Comparison of ENCODE assay signal across 19 cellular contexts in genomic region chr6:132235596-132236280, GRCh38.
DNase-seq lines count a peak whose midpoint lies in the region; ATAC-seq and TF ChIP-seq lines count a peak whose summit lies in the region.
"Had no signal": no experiment of that assay in that cellular context is flagged by ENCODE, and none has a peak within 500 bp of the region (broad histone marks: within the 10 kb centered on the region; RNA-seq: fewer than 3 reads in every experiment).

No MANE protein-coding gene starts in this region.

- H3K79me1 ChIP-seq in mesenchymal stem cell (replicated peaks; ENCODE audit: low read length, poor library complexity, severe bottlenecking) = no peaks in the 10 kb centered on the region

- H2BK120ac ChIP-seq in mesenchymal stem cell (ENCODE audit: low read depth, low read length) = no peak overlapping the region

- H3K4me1 ChIP-seq in endodermal cell (ENCODE audit: control insufficient read depth, insufficient read depth, low read length) (peaks cover 2% of the 10 kb centered on the region), mesenchymal stem cell (ENCODE audit: control insufficient read depth, insufficient read depth, low read depth, low read length) (peaks cover 2% of the 10 kb centered on the region)
- H3K4me1 ChIP-seq: A549, Caco-2 had no signal

- H2AFZ ChIP-seq in mesenchymal stem cell (ENCODE audit: low read depth, low read length) = no peak overlapping the region

- no peak overlapping the region for H2AK5ac ChIP-seq in mesenchymal stem cell (ENCODE audit: low read length, severe bottlenecking)

- no peak overlapping the region for H3K4me2 ChIP-seq in mesenchymal stem cell (ENCODE audit: low read length, poor library complexity, severe bottlenecking)
- H3K4me2 ChIP-seq: A549, KMS-11, SK-N-SH had no signal

- H4K91ac ChIP-seq in mesenchymal stem cell (ENCODE audit: low read length) = no peak overlapping the region

- H3K36me3 ChIP-seq in endodermal cell (ENCODE audit: control insufficient read depth, insufficient read depth, low read length) (no peaks in the 10 kb centered on the region), mesenchymal stem cell (ENCODE audit: control insufficient read depth in 1 of 2, insufficient read depth in 2 of 2, low read depth in 1 of 2, low read length in 2 of 2) (no peaks in the 10 kb centered on the region)

- no peak overlapping the region for H2BK12ac ChIP-seq in mesenchymal stem cell (ENCODE audit: low read length in 2 of 2)

- H2BK15ac ChIP-seq in mesenchymal stem cell (ENCODE audit: low read depth, poor library complexity, severe bottlenecking) = no peak overlapping the region

- H3K36me3 Mint-ChIP-seq in endodermal cell (ENCODE audit: low read depth) = no peaks in the 10 kb centered on the region
- H3K36me3 Mint-ChIP-seq: CD14-positive monocyte had no signal

- H3K9ac ChIP-seq in endodermal cell (ENCODE audit: extremely low read depth, low read length, poor library complexity, severe bottlenecking) (no peak overlapping the region), mesenchymal stem cell (ENCODE audit: low read length) (no peak overlapping the region)
- H3K9ac ChIP-seq: KMS-11, SK-N-SH had no signal

- 87% methylated on average over 2 of the region's 2 CpGs; no CpG with 5 or more reads in 1 of the 2 experiments for WGBS in endodermal cell (ENCODE audit: insufficient coverage in 1 of 2, insufficient read length in 1 of 2), 2 experiments
- whole genome bisulfite sequencing in mesenchymal stem cell = 20% methylated on average over 1 of the region's 2 CpGs

- H3K4me1 Mint-ChIP-seq in endodermal cell = peaks cover 17% of the 10 kb centered on the region
- H3K4me1 Mint-ChIP-seq: CD14-positive monocyte had no signal

- ATAC-seq in HG03378 (IDR thresholded peaks at IDR 0.05; ENCODE audit: unreplicated experiment) (no peak), SK-N-SH treated with all-trans-retinoic acid at 6 μM for 48 hours (no peak)
- ATAC-seq: A549, HCT116 had no signal

- H3K27ac ChIP-seq in endodermal cell (ENCODE audit: low read depth, low read length) = peak overlapping the region; percentile 89
- peak overlapping the region; percentile 89 for H3K27ac ChIP-seq in mesenchymal stem cell (ENCODE audit: low read length, poor library complexity, severe bottlenecking)
- H3K27ac ChIP-seq: A549, KMS-11 had no signal

- no peak overlapping the region for H3K4me3 ChIP-seq in endodermal cell (ENCODE audit: low read length)
- H3K4me3 ChIP-seq in mesenchymal stem cell (ENCODE audit: insufficient read depth in 1 of 2, low read depth in 1 of 2, low read length in 2 of 2) = no peak overlapping the region
- H3K4me3 ChIP-seq: A549 had no signal

- no peak overlapping the region for H3K14ac ChIP-seq in mesenchymal stem cell (ENCODE audit: low read length in 2 of 2)

- H3K4ac ChIP-seq in mesenchymal stem cell (ENCODE audit: low read depth in 1 of 2, low read length in 2 of 2) = no peak overlapping the region

- no peaks in the 10 kb centered on the region for H3K9me3 ChIP-seq in endodermal cell (ENCODE audit: control insufficient read depth, low read length)
- H3K9me3 ChIP-seq in mesenchymal stem cell (ENCODE audit: control insufficient read depth, low read length) = no peaks in the 10 kb centered on the region
- H3K9me3 ChIP-seq: A549, Caco-2, SK-N-SH had no signal

- no peak overlapping the region for H3K18ac ChIP-seq in mesenchymal stem cell (ENCODE audit: low read depth in 1 of 2, low read length in 2 of 2)

- no peak overlapping the region for H4K8ac ChIP-seq in mesenchymal stem cell (ENCODE audit: low read length)

- H3K27me3 ChIP-seq in endodermal cell (ENCODE audit: control insufficient read depth, insufficient read depth, low read length, poor library complexity, severe bottlenecking) (no peaks in the 10 kb centered on the region), mesenchymal stem cell (ENCODE audit: control insufficient read depth in 1 of 2, insufficient read depth in 1 of 2, low read length in 2 of 2) (no peaks in the 10 kb centered on the region)

- TF ChIP-seq CTCF in endodermal cell (conservative IDR thresholded peaks at IDR 0.05) = no peak

- H3K23ac ChIP-seq in mesenchymal stem cell (ENCODE audit: low read length in 2 of 2) = no peak overlapping the region

- no peak overlapping the region for H2BK5ac ChIP-seq in mesenchymal stem cell (ENCODE audit: low read depth, low read length, poor library complexity, severe bottlenecking)

- H3K27ac Mint-ChIP-seq in endodermal cell = peak overlapping the region; percentile 3
- H3K27ac Mint-ChIP-seq: CD14-positive monocyte had no signal

- DNase-seq in EH (ENCODE audit: low read depth) (peak; percentile 85), M059J (ENCODE audit: low read depth) (peak; percentile 21), endodermal cell (no peak), mesenchymal stem cell (peak; percentile 26), SKM-1 treated with dmso at 0.1 percent for 144 hours (lab: John Stamatoyannopoulos, UW; ENCODE audit: unreplicated experiment) (no peak), DMS79 (lab: John Stamatoyannopoulos, UW) (no peak)
- DNase-seq: Caco-2, NCI-H1048, NCI-H1436 treated with DMSO at 0.1 percent for 48 hours, NCI-H2029 treated with DMSO at 0.1 percent for 48 hours, NCI-H2171 treated with DMSO at 0.1 percent for 48 hours, NCI-H748 treated with DMSO at 0.1 percent for 48 hours, SK-N-SH had no signal

- H3K9me3 Mint-ChIP-seq in endodermal cell = no peaks in the 10 kb centered on the region
- H3K9me3 Mint-ChIP-seq: CD14-positive monocyte had no signal

- no peak overlapping the region for H3K4me3 Mint-ChIP-seq in endodermal cell
- H3K4me3 Mint-ChIP-seq: CD14-positive monocyte had no signal

- H3K27me3 Mint-ChIP-seq in endodermal cell (ENCODE audit: insufficient read depth) = no peaks in the 10 kb centered on the region

TF ChIP-seq in SK-N-SH treated with all-trans-retinoic acid at 6 μM for 48 hours, 23 proteins besides CTCF, POLR2A, EP300 and RAD21 (continues in another document):
- TF ChIP-seq ZNF8 (CRISPR knock-in tag; IDR thresholded peaks at IDR 0.05) (no peak), TOX (CRISPR knock-in tag; IDR thresholded peaks at IDR 0.05; ENCODE audit: borderline replicate concordance) (no peak), OSR1 (CRISPR knock-in tag; IDR thresholded peaks at IDR 0.05) (no peak), TCF4 (CRISPR knock-in tag; IDR thresholded peaks at IDR 0.05; ENCODE audit: borderline replicate concordance) (no peak), PPARA (CRISPR knock-in tag; IDR thresholded peaks at IDR 0.05; ENCODE audit: borderline replicate concordance) (no peak), ZNF70 (CRISPR knock-in tag; IDR thresholded peaks at IDR 0.05) (no peak), GLIS3 (CRISPR knock-in tag; IDR thresholded peaks at IDR 0.05) (no peak), TSHZ2 (CRISPR knock-in tag; IDR thresholded peaks at IDR 0.05) (no peak), PATZ1 (CRISPR knock-in tag; IDR thresholded peaks at IDR 0.05; ENCODE audit: borderline replicate concordance) (no peak), ESRRG (CRISPR knock-in tag; IDR thresholded peaks at IDR 0.05) (no peak), ZNF565 (CRISPR knock-in tag; conservative IDR thresholded peaks at IDR 0.05; ENCODE audit: low read depth) (no peak), CREB5 (CRISPR knock-in tag; IDR thresholded peaks at IDR 0.05; ENCODE audit: low read depth) (no peak), ZFP3 (CRISPR knock-in tag; IDR thresholded peaks at IDR 0.05) (no peak)

Comparison
In these comparisons a context has a peak if more than half of its experiments do, and no peak if none do; other contexts are left out.
1. DNase-seq: peak in EH (single experiment), M059J (single experiment) and mesenchymal stem cell (single experiment); none in endodermal cell (single experiment), SKM-1 treated with dmso at 0.1 percent for 144 hours (single experiment) and DMS79 (single experiment).